In genomic region chr13:87107626-87108025, GRCh38 we compare ENCODE assay signal across 23 cellular contexts.
"Had no signal": no experiment of that assay in that cellular context is flagged by ENCODE, and none has a peak within 500 bp of the region (broad histone marks: within the 10 kb centered on the region; RNA-seq: fewer than 3 reads in every experiment).

No MANE protein-coding gene starts in this region.

- H3K27me3 ChIP-seq: foreskin keratinocyte, stomach, transverse colon had no signal

- H3K27ac ChIP-seq: coronary artery, foreskin keratinocyte, left ventricle myocardium inferior, lower lobe of right lung, skin epidermis, stomach, thoracic aorta, transverse colon had no signal

- H3K9me3 ChIP-seq: left ventricle myocardium inferior, lower lobe of right lung, thoracic aorta, transverse colon had no signal

- H3K4me3 Mint-ChIP-seq: endodermal cell; immature natural killer cell; memory B cell; naive thymus-derived CD8-positive, alpha-beta T cell; neural crest cell had no signal

- H3K27ac Mint-ChIP-seq: endodermal cell; immature natural killer cell; memory B cell; naive thymus-derived CD8-positive, alpha-beta T cell had no signal

- H3K4me1 Mint-ChIP-seq: immature natural killer cell; memory B cell; naive thymus-derived CD8-positive, alpha-beta T cell; neural crest cell had no signal

- H3K36me3 ChIP-seq: left ventricle myocardium inferior, lower lobe of right lung, stomach, thoracic aorta, transverse colon had no signal

- H3K4me3 ChIP-seq: coronary artery, left ventricle myocardium inferior, lower lobe of right lung, skin epidermis, stomach, thoracic aorta, transverse colon had no signal

- H3K27me3 Mint-ChIP-seq: memory B cell; naive thymus-derived CD8-positive, alpha-beta T cell had no signal

- DNase-seq: effector CD4-positive, alpha-beta T cell; endodermal cell; erythroblast; foreskin keratinocyte; immature natural killer cell; left cardiac atrium; left ventricle myocardium inferior; lower lobe of right lung; naive thymus-derived CD8-positive, alpha-beta T cell; posterior cingulate gyrus; stimulated activated CD4-positive, alpha-beta T cell treated with anti-CD3 and anti-CD28 coated beads, Interleukin-12 subunit alpha, Interleukin-12 subunit beta, amount 100 ng/mL, for 4 hours; stimulated activated naive CD4-positive, alpha-beta T cell; stomach; substantia nigra; transverse colon had no signal

- H3K4me1 ChIP-seq: foreskin keratinocyte, left ventricle myocardium inferior, lower lobe of right lung, stomach, transverse colon had no signal

- H3K9me3 Mint-ChIP-seq: endodermal cell, neural crest cell had no signal

- FAIRE-seq: endothelial cell of umbilical vein, keratinocyte had no signal

- ATAC-seq: foreskin keratinocyte; left cardiac atrium; lower lobe of right lung; naive thymus-derived CD8-positive, alpha-beta T cell; sciatic nerve had no signal

- H3K36me3 Mint-ChIP-seq: immature natural killer cell; memory B cell; naive thymus-derived CD8-positive, alpha-beta T cell had no signal
